Comparison of ENCODE assay signal across 1 cellular context in genomic region chr20:35673884-35674283, GRCh38.
A peak's percentile ranks its signal among the peaks of the same experiment; 100 is the strongest.
TF ChIP-seq lines count a peak whose summit lies in the region.

No MANE protein-coding gene starts in this region.

TF ChIP-seq in HepG2, 621 proteins besides CTCF, POLR2A, EP300 and RAD21:
- TF ChIP-seq ZBTB4 (CRISPR knock-in tag; IDR thresholded peaks at IDR 0.05; ENCODE audit: borderline replicate concordance) (no peak), MNT (IDR thresholded peaks at IDR 0.05) (peak; percentile 89), AGO1 (IDR thresholded peaks at IDR 0.05; ENCODE audit: low read depth, low read length, poor library complexity, severe bottlenecking) (no peak), THAP11 (CRISPR knock-in tag; IDR thresholded peaks at IDR 0.05) (no peak)
